8 cellular contexts compared by ENCODE assay signal in genomic region chr5:33299621-33300208, GRCh38.
DNase-seq lines count a peak whose midpoint lies in the region; ATAC-seq and TF ChIP-seq lines count a peak whose summit lies in the region.

No MANE protein-coding gene starts in this region.

- ATAC-seq in GM18498 (IDR thresholded peaks at IDR 0.05; ENCODE audit: unreplicated experiment) (peak; percentile 31), HG02973 (IDR thresholded peaks at IDR 0.05; ENCODE audit: unreplicated experiment) (peak; percentile 36), naive B cell (ENCODE audit: low read depth in 2 of 2) (peak; percentile 74), HG02623 (IDR thresholded peaks at IDR 0.05; ENCODE audit: unreplicated experiment) (no peak)

- no peaks in the 10 kb centered on the region for H3K9me3 Mint-ChIP-seq in endothelial cell (ENCODE audit: unreplicated experiment)
- no peaks in the 10 kb centered on the region for H3K9me3 Mint-ChIP-seq in naive B cell

- no peaks in the 10 kb centered on the region for H3K9me3 ChIP-seq in OCI-LY1 (ENCODE audit: low read length)

- no peaks in the 10 kb centered on the region for H3K36me3 ChIP-seq in OCI-LY1 (ENCODE audit: insufficient read depth, low read length)

- no peaks in the 10 kb centered on the region for H3K4me1 ChIP-seq in OCI-LY1 (ENCODE audit: insufficient read depth, low read length, severe bottlenecking)

- in situ Hi-C loops in ACHN (cut with HindIII; ENCODE audit: low pct_ligation_motif_present, low pct_unique_long_range_greater_than_20kb, low sequenced_read_pairs): no loop called here

- H3K4me3 ChIP-seq in OCI-LY1 (ENCODE audit: low read depth, low read length, poor library complexity, severe bottlenecking): no peak overlapping the region

- H3K4me1 Mint-ChIP-seq in endothelial cell (ENCODE audit: unreplicated experiment) (peaks cover 34% of the 10 kb centered on the region), naive B cell (peaks cover 13 to 20% (median 16%) of the 10 kb centered on the region in 3 donors)

- H3K9me2 ChIP-seq in OCI-LY1 (ENCODE audit: low read depth, low read length): no peaks in the 10 kb centered on the region

- peak; percentile 45; the same call in 1 of the 2 replicates for TF ChIP-seq CTCF in OCI-LY1 (IDR thresholded peaks at IDR 0.05; ENCODE audit: low read length)
- TF ChIP-seq CTCF in endothelial cell (IDR thresholded peaks at IDR 0.05; ENCODE audit: unreplicated experiment): no peak

- H3F3A ChIP-seq in OCI-LY1 (ENCODE audit: insufficient read depth, low read length): no peaks in the 10 kb centered on the region

- peak overlapping the region; percentile 82 for H3K27ac Mint-ChIP-seq in endothelial cell (ENCODE audit: unreplicated experiment)
- peak overlapping the region in 4 of 6 donors; percentile 6 to 90 (median 76) for H3K27ac Mint-ChIP-seq in naive B cell

- no peaks in the 10 kb centered on the region for H3K36me3 Mint-ChIP-seq in endothelial cell (ENCODE audit: low read depth, unreplicated experiment)
- H3K36me3 Mint-ChIP-seq in naive B cell: no peaks in the 10 kb centered on the region

- H3K27me3 ChIP-seq in OCI-LY1 (ENCODE audit: insufficient read depth, low read length): no peaks in the 10 kb centered on the region

- no peak overlapping the region for H2AFZ ChIP-seq in OCI-LY1 (ENCODE audit: low read length)

- no peak overlapping the region for H3K4me2 ChIP-seq in OCI-LY1 (ENCODE audit: low read length)

- no peak overlapping the region for H3K27ac ChIP-seq in OCI-LY1 (ENCODE audit: low read depth, low read length, poor library complexity, severe bottlenecking)

- H3K4me3 Mint-ChIP-seq in endothelial cell (ENCODE audit: unreplicated experiment) (no peak overlapping the region), naive B cell (peak overlapping the region in 5 of 8 donors; percentile 21 to 64 (median 55))

- DNase-seq in ACHN (peak; percentile 48), endothelial cell (ENCODE audit: low spot score) (peak; percentile 9), naive B cell (peak; percentile 6), middle frontal gyrus (ENCODE audit: extremely low spot score, low spot score) (no peak)

- no peaks in the 10 kb centered on the region for H3K79me2 ChIP-seq in OCI-LY1 (ENCODE audit: insufficient read depth, low read length)

- H3K27me3 Mint-ChIP-seq in endothelial cell (ENCODE audit: unreplicated experiment): no peaks in the 10 kb centered on the region
- no peaks in the 10 kb centered on the region for H3K27me3 Mint-ChIP-seq in naive B cell

- H3K9ac ChIP-seq in OCI-LY1 (ENCODE audit: low read length): no peak overlapping the region

- no peaks in the 10 kb centered on the region for H4K20me1 ChIP-seq in OCI-LY1 (ENCODE audit: insufficient read depth, low read length)
